In genomic region chr11:7612056-7612660, GRCh38 we compare ENCODE assay signal across 22 cellular contexts.
DNase-seq lines count a peak whose midpoint lies in the region; ATAC-seq and TF ChIP-seq lines count a peak whose summit lies in the region.
"Had no signal": no experiment of that assay in that cellular context is flagged by ENCODE, and none has a peak within 500 bp of the region (broad histone marks: within the 10 kb centered on the region; RNA-seq: fewer than 3 reads in every experiment).

No MANE protein-coding gene starts in this region.

- H3K27ac ChIP-seq in Panc1 (ENCODE audit: low read length) (no peak overlapping the region), left lung (no peak overlapping the region)

- 0 out of 2 replicates have a peak, but pooled peaks have one; percentile 24 for ATAC-seq in Panc1
- ATAC-seq in left lung, result peak; percentile 40
- ATAC-seq in GM21737 (IDR thresholded peaks at IDR 0.05; ENCODE audit: unreplicated experiment), result no peak
- ATAC-seq: effector memory CD8-positive, alpha-beta T cell; stimulated activated naive CD8-positive, alpha-beta T cell treated with anti-CD3 and anti-CD28 coated beads, Interleukin-15, amount 100 ng/mL, for 72 hours had no signal

- no peaks in the 10 kb centered on the region for H3K4me1 ChIP-seq in Panc1 (ENCODE audit: control insufficient read depth, insufficient read depth, low read length)
- H3K4me1 ChIP-seq in left lung, result no peaks in the 10 kb centered on the region

- no peak for TF ChIP-seq CTCF in Panc1 (IDR thresholded peaks at IDR 0.05)
- no peak for TF ChIP-seq CTCF in left lung (IDR thresholded peaks at IDR 0.05)
- TF ChIP-seq CTCF in progenitor cell of endocrine pancreas (IDR thresholded peaks at IDR 0.05; ENCODE audit: unreplicated experiment), result no peak

- intact Hi-C loops in Panc1 (cut with micrococcal nuclease; ENCODE audit: unreplicated experiment) (no loop called here), left lung (cut with DNase I) (no loop called here)

- H3K27ac Mint-ChIP-seq in progenitor cell of endocrine pancreas, result peak overlapping the region; percentile 92
- H3K27ac Mint-ChIP-seq: effector memory CD8-positive, alpha-beta T cell; stimulated activated naive CD8-positive, alpha-beta T cell treated with anti-CD3 and anti-CD28 coated beads, Interleukin-15, amount 100 ng/mL, for 72 hours had no signal

- no peaks in the 10 kb centered on the region for H3K9me3 ChIP-seq in Panc1 (ENCODE audit: control insufficient read depth, insufficient read depth, low read depth, low read length)
- no peaks in the 10 kb centered on the region for H3K9me3 ChIP-seq in left lung

- H3K27me3 Mint-ChIP-seq in progenitor cell of endocrine pancreas, result no peaks in the 10 kb centered on the region
- H3K27me3 Mint-ChIP-seq: effector memory CD8-positive, alpha-beta T cell; naive B cell; stimulated activated naive CD8-positive, alpha-beta T cell treated with anti-CD3 and anti-CD28 coated beads, Interleukin-15, amount 100 ng/mL, for 72 hours had no signal

- H3K36me3 ChIP-seq in Panc1 (ENCODE audit: control insufficient read depth, insufficient read depth, low read length), result no peaks in the 10 kb centered on the region
- H3K36me3 ChIP-seq in left lung, result peaks cover 0 to 15% of the 10 kb centered on the region in 2 donors

- peak; percentile 40 for DNase-seq in ELF-1 (ENCODE audit: low read depth, low spot score)
- DNase-seq in Panc1 (ENCODE audit: low read depth, low spot score), result no peak
- DNase-seq in left lung, result no peak
- no peak for DNase-seq in progenitor cell of endocrine pancreas (ENCODE audit: low spot score, unreplicated experiment)
- DNase-seq in NCI-H2081 treated with DMSO at 0.1 percent for 48 hours (lab: John Stamatoyannopoulos, UW), result no peak
- no peak for DNase-seq in SIG-M5 (lab: John Stamatoyannopoulos, UW)
- DNase-seq in NCI-H146 treated with DMSO at 0.1 percent for 48 hours (lab: John Stamatoyannopoulos, UW; ENCODE audit: unreplicated experiment), result no peak
- DNase-seq: activated CD4-positive, alpha-beta T cell treated with anti-CD3 and anti-CD28 coated beads, Interleukin-2, amount 50 U/mL, for 4 hours; activated naive CD4-positive, alpha-beta T cell; activated T-cell treated with anti-CD3 and anti-CD28 coated beads, Interleukin-2, amount 50 U/mL, for 1 hour; effector memory CD8-positive, alpha-beta T cell; glutamatergic neuron; KBM-7; naive B cell; NCI-H2029; NK-92 treated with Interleukin-12 subunit alpha and Interleukin-12 subunit beta, amount 100 ng/mL, for 24 hours; posterior cingulate gyrus; stimulated activated CD4-positive, alpha-beta T cell treated with anti-CD3 and anti-CD28 coated beads, Interleukin-4, amount 100 ng/mL, for 1 hour; stimulated activated naive CD8-positive, alpha-beta T cell treated with anti-CD3 and anti-CD28 coated beads, Interleukin-15, amount 100 ng/mL, for 72 hours had no signal

- BruUV-seq in Panc1 (replicated peaks; lab: Mats Ljungman, UMichigan), result no TSS peak

- no peaks in the 10 kb centered on the region for H3K27me3 ChIP-seq in Panc1 (ENCODE audit: control insufficient read depth, insufficient read depth, low read length)
- H3K27me3 ChIP-seq in left lung, result no peaks in the 10 kb centered on the region

- H3K4me1 Mint-ChIP-seq in progenitor cell of endocrine pancreas (ENCODE audit: low read depth), result peaks cover 62% of the 10 kb centered on the region
- H3K4me1 Mint-ChIP-seq: naive B cell; stimulated activated naive CD8-positive, alpha-beta T cell treated with anti-CD3 and anti-CD28 coated beads, Interleukin-15, amount 100 ng/mL, for 72 hours had no signal

- in situ Hi-C loops in Panc1 (cut with HindIII; ENCODE audit: low pct_unique_long_range_greater_than_20kb, low sequenced_read_pairs), result no loop called here

- peak overlapping the region; percentile 29 for H3K4me3 Mint-ChIP-seq in progenitor cell of endocrine pancreas (ENCODE audit: low read depth)
- H3K4me3 Mint-ChIP-seq: effector memory CD8-positive, alpha-beta T cell; naive B cell; stimulated activated naive CD8-positive, alpha-beta T cell treated with anti-CD3 and anti-CD28 coated beads, Interleukin-15, amount 100 ng/mL, for 72 hours had no signal

- POLR2A ChIA-PET in Panc1 (lab: Charles Lee), result no interaction called here

- H3K36me3 Mint-ChIP-seq in progenitor cell of endocrine pancreas (ENCODE audit: insufficient read depth), result peaks cover 20% of the 10 kb centered on the region

- CTCF ChIA-PET in Panc1 (lab: Charles Lee), result interaction anchor here (1.3 kb wide), 1 partner anchor 30 kb away, joined by 3 read pairs; no protein-coding TSS in a partner anchor

- H3K9me3 Mint-ChIP-seq in progenitor cell of endocrine pancreas (ENCODE audit: low read depth), result no peaks in the 10 kb centered on the region
- H3K9me3 Mint-ChIP-seq: effector memory CD8-positive, alpha-beta T cell; stimulated activated naive CD8-positive, alpha-beta T cell treated with anti-CD3 and anti-CD28 coated beads, Interleukin-15, amount 100 ng/mL, for 72 hours had no signal

- no peak overlapping the region for H3K4me3 ChIP-seq in Panc1 (ENCODE audit: low read depth in 2 of 2, low read length in 2 of 2)
- H3K4me3 ChIP-seq in left lung, result no peak overlapping the region
- H3K4me3 ChIP-seq: lung, skin epidermis had no signal
